22 cellular contexts compared by ENCODE assay signal in genomic region chr20:12925863-12926547, GRCh38.
"Had no signal": no experiment of that assay in that cellular context is flagged by ENCODE, and none has a peak within 500 bp of the region (broad histone marks: within the 10 kb centered on the region; RNA-seq: fewer than 3 reads in every experiment).

No MANE protein-coding gene starts in this region.

- H3K4me3 ChIP-seq: colonic mucosa, ovary, skin epidermis, tibial artery had no signal

- H3K36me3 Mint-ChIP-seq: T-cell had no signal

- H3K9me3 Mint-ChIP-seq: activated T-helper 17 cell treated with anti-CD3 and anti-CD28 coated beads, Interleukin-2, amount 50 U/mL, for 72 hours; T-helper 2 cell treated with Interferon-gamma antibody and Interleukin-4, amounts not matched to agents 5 μg/mL and 100 μg/mL, for 36 hours had no signal

- H3K27ac ChIP-seq: ascending aorta, brain microvascular endothelial cell, colonic mucosa, epithelial cell of prostate, heart left ventricle, neutrophil, ovary, skin epidermis, tibial artery, WERI-Rb-1 had no signal

- H3K27me3 ChIP-seq: ascending aorta, brain microvascular endothelial cell, colonic mucosa, heart left ventricle, neutrophil, ovary, tibial artery had no signal

- H3K27me3 Mint-ChIP-seq: activated T-cell treated with anti-CD3 and anti-CD28 coated beads, Interleukin-2, amount 50 U/mL, for 24 hours; T-cell had no signal

- H3K4me3 Mint-ChIP-seq: activated T-cell treated with anti-CD3 and anti-CD28 coated beads, Interleukin-2, amount 50 U/mL, for 24 hours; activated T-helper 17 cell treated with anti-CD3 and anti-CD28 coated beads, Interleukin-2, amount 50 U/mL, for 72 hours; memory B cell; stimulated activated naive CD8-positive, alpha-beta T cell treated with anti-CD3 and anti-CD28 coated beads, Interleukin-15, amount 100 ng/mL, for 72 hours; T-cell; T-helper 2 cell treated with Interferon-gamma antibody and Interleukin-4, amounts not matched to agents 5 μg/mL and 100 μg/mL, for 36 hours had no signal

- H3K36me3 ChIP-seq: ascending aorta, brain microvascular endothelial cell, colonic mucosa, heart left ventricle, neutrophil, ovary, tibial artery, WERI-Rb-1 had no signal

- H3K4me1 ChIP-seq: colonic mucosa, tibial artery had no signal

- H3K4me1 Mint-ChIP-seq: activated T-helper 17 cell treated with anti-CD3 and anti-CD28 coated beads, Interleukin-2, amount 50 U/mL, for 72 hours; memory B cell had no signal

- H3K9me3 ChIP-seq: ascending aorta, colonic mucosa, neutrophil, ovary had no signal

- H3K27ac Mint-ChIP-seq: activated naive CD4-positive, alpha-beta T cell treated with anti-CD3 and anti-CD28 coated beads, Interleukin-2, amount 50 U/mL, for 72 hours; activated T-cell treated with anti-CD3 and anti-CD28 coated beads, Interleukin-2, amount 50 U/mL, for 24 hours; activated T-helper 17 cell treated with anti-CD3 and anti-CD28 coated beads, Interleukin-2, amount 50 U/mL, for 72 hours; memory B cell; naive thymus-derived CD4-positive, alpha-beta T cell; T-cell; T-helper 2 cell treated with Interferon-gamma antibody and Interleukin-4, amounts not matched to agents 5 μg/mL and 100 μg/mL, for 36 hours had no signal

- DNase-seq: activated CD4-positive, alpha-beta T cell treated with anti-CD3 and anti-CD28 coated beads for 1 hour; activated CD4-positive, alpha-beta T cell treated with anti-CD3 and anti-CD28 coated beads, Interleukin-2, amount 50 U/mL, for 4 hours; activated CD8-positive, alpha-beta memory T cell treated with anti-CD3 and anti-CD28 coated beads for 24 hours; activated CD8-positive, alpha-beta memory T cell treated with anti-CD3 and anti-CD28 coated beads, Interleukin-2, amount 50 U/mL, for 4 hours; activated T-cell treated with anti-CD3 and anti-CD28 coated beads, Interleukin-2, amount 50 U/mL, for 24 hours; tibial artery had no signal
